Comparison of ENCODE assay signal across 8 cellular contexts in the genomic region with DNA sequence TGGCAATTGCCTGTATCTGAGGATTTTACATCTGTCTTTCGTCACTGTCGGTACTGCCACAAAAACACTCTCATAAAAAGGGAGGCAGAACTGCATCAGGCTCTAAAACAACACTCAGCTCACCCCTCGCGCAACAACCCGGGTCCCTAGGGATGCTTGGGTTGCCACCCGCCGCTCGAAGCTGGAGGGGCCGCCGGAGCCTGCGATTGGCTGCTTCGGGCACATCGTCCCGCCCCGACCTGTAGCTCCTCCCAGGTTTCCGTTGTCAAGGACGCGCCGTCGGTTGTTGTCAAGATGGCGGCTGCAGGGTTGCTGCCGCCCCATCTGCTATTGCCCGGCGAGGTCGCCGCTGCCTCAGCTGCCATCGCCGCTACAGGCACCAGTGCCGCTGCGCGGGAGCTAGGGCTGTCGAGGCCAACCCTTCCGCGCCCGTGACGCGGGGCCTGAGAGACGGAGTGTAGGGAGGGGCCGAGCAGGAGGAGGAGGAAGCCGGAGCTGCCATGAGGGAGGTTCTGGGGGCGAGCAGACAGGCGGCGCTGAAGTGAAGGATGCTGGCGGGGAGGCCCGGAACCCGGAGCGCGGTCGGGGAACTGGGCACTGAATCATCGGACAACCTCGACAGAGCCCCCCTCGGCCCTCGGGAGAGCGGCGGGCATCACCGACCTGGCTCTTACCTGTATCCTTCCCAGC. TPM values are rescaled to one million over a fixed set of nuclear protein-coding genes. Genes with fewer than 3 reads are reported as not detected.
DNase-seq lines count a peak whose midpoint lies in the region; ATAC-seq lines count a peak whose summit lies in the region.

A gene with protein sequence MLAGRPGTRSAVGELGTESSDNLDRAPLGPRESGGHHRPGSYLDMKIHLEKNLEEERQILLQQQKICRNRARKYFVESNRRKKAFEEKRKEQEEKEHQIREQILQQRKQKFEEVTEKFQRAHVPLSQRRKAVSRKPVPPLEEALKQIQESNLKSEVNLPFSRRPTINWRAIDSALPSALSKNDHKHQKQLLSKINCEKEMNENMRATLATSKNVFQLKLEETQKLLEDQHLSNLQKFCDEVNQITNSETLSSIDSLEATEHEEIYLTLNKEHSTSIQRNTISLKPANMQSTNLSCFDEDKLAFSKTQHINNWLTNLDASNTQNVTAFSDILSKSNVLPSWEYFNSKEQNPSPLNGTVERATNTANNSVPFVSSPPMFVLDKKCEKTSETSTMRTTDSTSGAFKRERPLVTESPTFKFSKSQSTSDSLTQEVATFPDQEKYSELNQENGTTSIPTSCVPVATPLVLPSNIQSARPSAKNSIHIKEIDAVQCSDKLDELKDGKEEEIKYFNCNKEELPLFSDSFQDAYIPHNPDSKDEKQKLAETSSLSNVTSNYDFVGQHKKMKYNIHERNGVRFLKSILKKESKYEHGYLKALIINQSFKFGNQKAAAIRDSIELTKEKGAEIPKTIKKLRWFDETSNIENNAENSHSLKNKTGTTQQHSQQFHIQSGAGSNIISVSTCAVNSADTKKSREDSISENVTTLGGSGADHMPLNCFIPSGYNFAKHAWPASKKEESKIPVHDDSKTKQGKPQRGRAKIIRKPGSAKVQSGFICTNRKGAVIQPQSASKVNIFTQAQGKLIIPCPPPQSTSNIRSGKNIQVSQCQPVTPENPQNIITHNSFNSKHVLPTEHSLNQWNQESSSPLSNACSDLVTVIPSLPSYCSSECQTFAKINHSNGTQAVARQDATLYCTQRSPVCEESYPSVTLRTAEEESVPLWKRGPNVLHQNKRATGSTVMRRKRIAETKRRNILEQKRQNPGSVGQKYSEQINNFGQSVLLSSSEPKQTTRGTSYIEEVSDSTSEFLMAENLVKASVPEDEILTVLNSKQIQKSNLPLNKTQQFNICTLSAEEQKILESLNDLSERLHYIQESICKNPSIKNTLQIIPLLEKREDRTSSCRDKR (plus strand): TSS at position 274 of the 690 bp plus-strand sequence. CDS start 275 bp downstream, at position 549.

- no peaks in the 10 kb centered on the region for H3K36me3 Mint-ChIP-seq in activated CD4-positive, alpha-beta T cell treated with anti-CD3 and anti-CD28 coated beads, Interleukin-2, amount 10 ng/mL, durations not matched to agents 7 days and 5 days (ENCODE audit: low read depth)

- peak; percentile 100 for ATAC-seq in GM19023 (IDR thresholded peaks at IDR 0.05; ENCODE audit: unreplicated experiment)
- peak; percentile 98 for ATAC-seq in HG03342 (IDR thresholded peaks at IDR 0.05; ENCODE audit: unreplicated experiment)
- ATAC-seq in left lobe of liver: peak; percentile 99

- DNase-seq in AG08395 (ENCODE audit: low spot score) (peak; percentile 97), NCI-H446 (lab: John Stamatoyannopoulos, UW) (peak; percentile 74 to 91), dedifferentiated amniotic fluid mesenchymal stem cell (ENCODE audit: extremely low spot score) (peak; percentile 95), left lobe of liver (ENCODE audit: low spot score) (peak; percentile 86)
- DNase-seq in activated CD4-positive, alpha-beta T cell treated with anti-CD3 and anti-CD28 coated beads, Interleukin-2, amount 10 ng/mL, durations not matched to agents 7 days and 5 days: peak; percentile 93
- peak; percentile 93 to 94 for DNase-seq in stimulated activated CD4-positive, alpha-beta T cell treated with anti-CD3 and anti-CD28 coated beads, Interleukin-2, amount 100 ng/mL, for 24 hours

- peak within 1 kb of the TSS; percentile 87 for H3K4me3 Mint-ChIP-seq in activated CD4-positive, alpha-beta T cell treated with anti-CD3 and anti-CD28 coated beads, Interleukin-2, amount 10 ng/mL, durations not matched to agents 7 days and 5 days

- CTCF ChIA-PET in activated CD4-positive, alpha-beta T cell treated with anti-CD3 and anti-CD28 coated beads, Interleukin-2, amount 10 ng/mL, durations not matched to agents 7 days and 5 days (lab: Charles Lee): no interaction called here

- peaks cover 25% of the 10 kb centered on the region for H3K4me1 Mint-ChIP-seq in activated CD4-positive, alpha-beta T cell treated with anti-CD3 and anti-CD28 coated beads, Interleukin-2, amount 10 ng/mL, durations not matched to agents 7 days and 5 days

- H3K27me3 Mint-ChIP-seq in activated CD4-positive, alpha-beta T cell treated with anti-CD3 and anti-CD28 coated beads, Interleukin-2, amount 10 ng/mL, durations not matched to agents 7 days and 5 days: no peaks in the 10 kb centered on the region

- H3K9me3 Mint-ChIP-seq in activated CD4-positive, alpha-beta T cell treated with anti-CD3 and anti-CD28 coated beads, Interleukin-2, amount 10 ng/mL, durations not matched to agents 7 days and 5 days: no peaks in the 10 kb centered on the region

- peak within 1 kb of the TSS; percentile 84 for H3K27ac Mint-ChIP-seq in activated CD4-positive, alpha-beta T cell treated with anti-CD3 and anti-CD28 coated beads, Interleukin-2, amount 10 ng/mL, durations not matched to agents 7 days and 5 days

- POLR2A ChIA-PET in activated CD4-positive, alpha-beta T cell treated with anti-CD3 and anti-CD28 coated beads, Interleukin-2, amount 10 ng/mL, durations not matched to agents 7 days and 5 days (lab: Charles Lee): no interaction called here

RNA-seq across cellular contexts. Expression of the gene that starts here (rescaled TPM):
- total RNA-seq in activated CD4-positive, alpha-beta T cell treated with anti-CD3 and anti-CD28 coated beads, Interleukin-2, amount 10 ng/mL, durations not matched to agents 7 days and 5 days: under 1 TPM; 0.50 to 0.55 TPM
- 0.10 TPM for total RNA-seq in left lobe of liver

Comparison
In these comparisons a context has a peak if more than half of its experiments do, and no peak if none do; other contexts are left out.
1. Peak in every context shown above with its lines: DNase-seq and ATAC-seq.
2. Peak in DNase-seq in activated CD4-positive, alpha-beta T cell treated with anti-CD3 and anti-CD28 coated beads, Interleukin-2, amount 10 ng/mL, durations not matched to agents 7 days and 5 days; RNA of the gene not detected or under 1 TPM.
3. Peak in DNase-seq and ATAC-seq in left lobe of liver; RNA of the gene not detected or under 1 TPM.